Comparison of ENCODE assay signal across 1 cellular context in the genomic region with DNA sequence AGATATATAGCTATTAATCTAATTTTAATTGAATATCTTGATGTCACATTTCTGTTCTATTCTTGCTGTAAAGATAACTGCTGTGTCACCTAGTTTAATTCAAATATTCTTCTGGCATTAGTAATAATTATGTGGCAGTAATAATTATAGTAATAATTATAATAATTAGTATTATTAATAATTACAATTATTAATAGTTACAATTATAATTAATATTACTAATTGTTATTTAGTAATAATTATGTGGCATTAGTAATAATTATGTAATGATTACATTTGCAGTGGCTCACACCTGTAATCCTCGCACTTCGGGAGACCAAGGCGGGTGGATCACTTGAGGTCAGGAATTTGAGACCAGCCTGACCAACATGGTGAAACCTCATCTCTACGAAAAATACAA.
TF ChIP-seq lines count a peak whose summit lies in the region.

No MANE protein-coding gene starts in this region.

TF ChIP-seq in K562, 482 proteins besides CTCF, POLR2A, EP300 and RAD21:
- no peak for TF ChIP-seq IRF9 (tag; IDR thresholded peaks at IDR 0.05)
- TF ChIP-seq MCM7 (IDR thresholded peaks at IDR 0.05) = peak in 1 of 2 experiments; percentile 70; a peak in 1 of 4 replicates
- peak; percentile 85 for TF ChIP-seq DACH1 (IDR thresholded peaks at IDR 0.05; ENCODE audit: partially characterized antibody)
TF ChIP-seq in K562: peak in this region for 2.
